In the genomic region with DNA sequence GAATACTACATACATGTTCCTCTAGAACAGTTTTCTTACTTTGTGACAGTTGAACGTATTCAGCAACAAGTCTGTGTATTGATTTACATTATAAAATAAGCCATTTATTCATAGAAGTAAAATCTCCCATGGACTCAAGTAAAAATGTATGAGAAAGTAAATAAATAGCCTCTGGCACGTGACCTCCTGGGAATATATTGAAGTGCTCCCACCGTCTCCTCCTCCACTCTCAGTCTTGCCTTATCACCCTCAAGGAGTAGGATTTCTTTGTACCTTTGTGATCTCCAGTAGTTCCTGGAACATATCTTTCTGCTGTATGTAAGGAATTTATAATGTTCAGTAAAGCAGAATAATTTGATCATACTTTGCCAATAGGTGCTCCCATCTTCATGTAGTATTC, we compare ENCODE assay signal across 1 cellular context.
TF ChIP-seq lines count a peak whose summit lies in the region.

No MANE protein-coding gene starts in this region.

TF ChIP-seq in GM23338, 12 proteins besides CTCF, POLR2A, EP300 and RAD21 (continued from another document):
- TF ChIP-seq, protein P1, sequence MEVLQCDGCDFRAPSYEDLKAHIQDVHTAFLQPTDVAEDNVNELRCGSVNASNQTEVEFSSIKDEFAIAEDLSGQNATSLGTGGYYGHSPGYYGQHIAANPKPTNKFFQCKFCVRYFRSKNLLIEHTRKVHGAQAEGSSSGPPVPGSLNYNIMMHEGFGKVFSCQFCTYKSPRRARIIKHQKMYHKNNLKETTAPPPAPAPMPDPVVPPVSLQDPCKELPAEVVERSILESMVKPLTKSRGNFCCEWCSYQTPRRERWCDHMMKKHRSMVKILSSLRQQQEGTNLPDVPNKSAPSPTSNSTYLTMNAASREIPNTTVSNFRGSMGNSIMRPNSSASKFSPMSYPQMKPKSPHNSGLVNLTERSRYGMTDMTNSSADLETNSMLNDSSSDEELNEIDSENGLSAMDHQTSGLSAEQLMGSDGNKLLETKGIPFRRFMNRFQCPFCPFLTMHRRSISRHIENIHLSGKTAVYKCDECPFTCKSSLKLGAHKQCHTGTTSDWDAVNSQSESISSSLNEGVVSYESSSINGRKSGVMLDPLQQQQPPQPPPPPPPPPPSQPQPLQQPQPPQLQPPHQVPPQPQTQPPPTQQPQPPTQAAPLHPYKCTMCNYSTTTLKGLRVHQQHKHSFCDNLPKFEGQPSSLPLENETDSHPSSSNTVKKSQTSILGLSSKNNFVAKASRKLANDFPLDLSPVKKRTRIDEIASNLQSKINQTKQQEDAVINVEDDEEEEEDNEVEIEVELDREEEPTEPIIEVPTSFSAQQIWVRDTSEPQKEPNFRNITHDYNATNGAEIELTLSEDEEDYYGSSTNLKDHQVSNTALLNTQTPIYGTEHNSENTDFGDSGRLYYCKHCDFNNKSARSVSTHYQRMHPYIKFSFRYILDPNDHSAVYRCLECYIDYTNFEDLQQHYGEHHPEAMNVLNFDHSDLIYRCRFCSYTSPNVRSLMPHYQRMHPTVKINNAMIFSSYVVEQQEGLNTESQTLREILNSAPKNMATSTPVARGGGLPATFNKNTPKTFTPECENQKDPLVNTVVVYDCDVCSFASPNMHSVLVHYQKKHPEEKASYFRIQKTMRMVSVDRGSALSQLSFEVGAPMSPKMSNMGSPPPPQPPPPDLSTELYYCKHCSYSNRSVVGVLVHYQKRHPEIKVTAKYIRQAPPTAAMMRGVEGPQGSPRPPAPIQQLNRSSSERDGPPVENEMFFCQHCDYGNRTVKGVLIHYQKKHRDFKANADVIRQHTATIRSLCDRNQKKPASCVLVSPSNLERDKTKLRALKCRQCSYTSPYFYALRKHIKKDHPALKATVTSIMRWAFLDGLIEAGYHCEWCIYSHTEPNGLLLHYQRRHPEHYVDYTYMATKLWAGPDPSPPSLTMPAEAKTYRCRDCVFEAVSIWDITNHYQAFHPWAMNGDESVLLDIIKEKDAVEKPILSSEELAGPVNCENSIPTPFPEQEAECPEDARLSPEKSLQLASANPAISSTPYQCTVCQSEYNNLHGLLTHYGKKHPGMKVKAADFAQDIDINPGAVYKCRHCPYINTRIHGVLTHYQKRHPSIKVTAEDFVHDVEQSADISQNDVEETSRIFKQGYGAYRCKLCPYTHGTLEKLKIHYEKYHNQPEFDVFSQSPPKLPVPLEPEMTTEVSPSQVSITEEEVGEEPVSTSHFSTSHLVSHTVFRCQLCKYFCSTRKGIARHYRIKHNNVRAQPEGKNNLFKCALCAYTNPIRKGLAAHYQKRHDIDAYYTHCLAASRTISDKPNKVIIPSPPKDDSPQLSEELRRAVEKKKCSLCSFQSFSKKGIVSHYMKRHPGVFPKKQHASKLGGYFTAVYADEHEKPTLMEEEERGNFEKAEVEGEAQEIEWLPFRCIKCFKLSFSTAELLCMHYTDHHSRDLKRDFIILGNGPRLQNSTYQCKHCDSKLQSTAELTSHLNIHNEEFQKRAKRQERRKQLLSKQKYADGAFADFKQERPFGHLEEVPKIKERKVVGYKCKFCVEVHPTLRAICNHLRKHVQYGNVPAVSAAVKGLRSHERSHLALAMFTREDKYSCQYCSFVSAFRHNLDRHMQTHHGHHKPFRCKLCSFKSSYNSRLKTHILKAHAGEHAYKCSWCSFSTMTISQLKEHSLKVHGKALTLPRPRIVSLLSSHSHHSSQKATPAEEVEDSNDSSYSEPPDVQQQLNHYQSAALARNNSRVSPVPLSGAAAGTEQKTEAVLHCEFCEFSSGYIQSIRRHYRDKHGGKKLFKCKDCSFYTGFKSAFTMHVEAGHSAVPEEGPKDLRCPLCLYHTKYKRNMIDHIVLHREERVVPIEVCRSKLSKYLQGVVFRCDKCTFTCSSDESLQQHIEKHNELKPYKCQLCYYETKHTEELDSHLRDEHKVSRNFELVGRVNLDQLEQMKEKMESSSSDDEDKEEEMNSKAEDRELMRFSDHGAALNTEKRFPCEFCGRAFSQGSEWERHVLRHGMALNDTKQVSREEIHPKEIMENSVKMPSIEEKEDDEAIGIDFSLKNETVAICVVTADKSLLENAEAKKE (CRISPR knock-in tag; IDR thresholded peaks at IDR 0.05): no peak
- no peak for TF ChIP-seq JUNB (IDR thresholded peaks at IDR 0.05; ENCODE audit: unreplicated experiment)
